8 cellular contexts compared by ENCODE assay signal in the genomic region with DNA sequence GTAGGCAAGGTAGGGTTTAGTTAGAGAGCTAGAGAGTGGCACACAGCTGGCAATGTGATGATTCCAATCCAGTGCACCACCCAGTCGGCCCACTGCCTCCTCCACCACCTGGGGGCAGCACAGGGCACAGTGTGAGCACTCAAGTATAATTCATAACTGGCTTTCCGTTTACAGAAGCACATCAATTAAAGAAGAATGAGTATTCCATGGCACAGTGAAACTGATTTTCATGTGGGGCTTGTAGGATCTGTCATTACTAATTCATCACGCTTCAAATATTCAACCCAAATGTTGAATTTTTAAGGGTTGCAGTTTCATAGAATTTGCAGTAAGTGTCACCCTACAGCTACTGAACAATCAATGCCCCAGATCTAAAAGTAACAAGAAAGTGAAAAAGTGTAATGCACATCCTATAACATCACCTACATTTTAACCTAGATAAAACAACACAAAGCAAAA.
DNase-seq lines count a peak whose midpoint lies in the region; ATAC-seq and TF ChIP-seq lines count a peak whose summit lies in the region.

No MANE protein-coding gene starts in this region.

- no peaks in the 10 kb centered on the region for H3K4me1 ChIP-seq in HUES64 (ENCODE audit: insufficient read depth, low read length)
- H3K4me1 ChIP-seq in gastroesophageal sphincter: no peaks in the 10 kb centered on the region
- no peaks in the 10 kb centered on the region for H3K4me1 ChIP-seq in trophoblast cell (ENCODE audit: control insufficient read depth in 1 of 2, insufficient read depth in 2 of 2, low read length in 2 of 2)

- 8% methylated on average over 2 of the region's 3 CpGs for WGBS in HUES64
- WGBS in gastroesophageal sphincter (ENCODE audit: low coverage in 1 of 2), 2 donors: 0% methylated on average over 1 to 3 of the region's 3 CpGs
- WGBS in trophoblast cell (ENCODE audit: extremely low coverage, insufficient coverage, insufficient read length): no CpG with 5 or more reads among the region's 3 CpGs

- H3K23ac ChIP-seq in trophoblast cell (ENCODE audit: low read length): no peak overlapping the region

- H3K27ac Mint-ChIP-seq in activated T-helper 2 cell treated with anti-CD3 and anti-CD28 coated beads, Interferon-gamma antibody, Interleukin-2, Interleukin-4, amounts not matched to agents 10 μg/mL and 5 μg/mL and 100 μg/mL, durations not matched to agents 14 hours and 24 hours and 36 hours: no peak overlapping the region
- no peak overlapping the region for H3K27ac Mint-ChIP-seq in type B pancreatic cell

- H3K4me3 Mint-ChIP-seq in activated T-helper 2 cell treated with anti-CD3 and anti-CD28 coated beads, Interferon-gamma antibody, Interleukin-2, Interleukin-4, amounts not matched to agents 10 μg/mL and 5 μg/mL and 100 μg/mL, durations not matched to agents 14 hours and 24 hours and 36 hours (ENCODE audit: low read depth): no peak overlapping the region
- H3K4me3 Mint-ChIP-seq in type B pancreatic cell: no peak overlapping the region

- H3K27ac ChIP-seq in HUES64 (ENCODE audit: low read depth, low read length) (no peak overlapping the region), gastroesophageal sphincter (no peak overlapping the region), trophoblast cell (ENCODE audit: low read depth, low read length) (no peak overlapping the region)

- H4K8ac ChIP-seq in trophoblast cell (ENCODE audit: low read depth, low read length): no peak overlapping the region

- no peak overlapping the region for H3K18ac ChIP-seq in trophoblast cell (ENCODE audit: low read length)

- no peak overlapping the region for H2BK5ac ChIP-seq in trophoblast cell (ENCODE audit: low read depth, low read length, poor library complexity)

- H3K36me3 ChIP-seq in HUES64 (ENCODE audit: insufficient read depth, low read length) (no peaks in the 10 kb centered on the region), gastroesophageal sphincter (no peaks in the 10 kb centered on the region), trophoblast cell (ENCODE audit: control insufficient read depth in 1 of 2, insufficient read depth in 2 of 2, low read length in 2 of 2) (no peaks in the 10 kb centered on the region)

- H3K79me2 ChIP-seq in trophoblast cell (ENCODE audit: control insufficient read depth, insufficient read depth, low read length, poor library complexity): no peaks in the 10 kb centered on the region

- H3K4ac ChIP-seq in trophoblast cell (ENCODE audit: low read depth, low read length): no peak overlapping the region

- no peak overlapping the region for H2BK12ac ChIP-seq in trophoblast cell (ENCODE audit: low read length)

- TF ChIP-seq CTCF in gastroesophageal sphincter (IDR thresholded peaks at IDR 0.05): peak; percentile 68 to 89 (median 84)
- peak; percentile 94 for TF ChIP-seq CTCF in type B pancreatic cell (conservative IDR thresholded peaks at IDR 0.05)

- no peaks in the 10 kb centered on the region for H3K4me1 Mint-ChIP-seq in activated T-helper 2 cell treated with anti-CD3 and anti-CD28 coated beads, Interferon-gamma antibody, Interleukin-2, Interleukin-4, amounts not matched to agents 10 μg/mL and 5 μg/mL and 100 μg/mL, durations not matched to agents 14 hours and 24 hours and 36 hours (ENCODE audit: low read depth)
- no peaks in the 10 kb centered on the region for H3K4me1 Mint-ChIP-seq in type B pancreatic cell (ENCODE audit: unreplicated experiment)

- H4K12ac ChIP-seq in trophoblast cell (ENCODE audit: low read depth, low read length): no peak overlapping the region

- no peak overlapping the region for H4K91ac ChIP-seq in trophoblast cell (ENCODE audit: low read depth, low read length)

- no peak for TF ChIP-seq POLR2A in gastroesophageal sphincter (IDR thresholded peaks at IDR 0.05)

- peaks cover 16% of the 10 kb centered on the region for H3K27me3 Mint-ChIP-seq in activated T-helper 2 cell treated with anti-CD3 and anti-CD28 coated beads, Interferon-gamma antibody, Interleukin-2, Interleukin-4, amounts not matched to agents 10 μg/mL and 5 μg/mL and 100 μg/mL, durations not matched to agents 14 hours and 24 hours and 36 hours (ENCODE audit: low read depth)
- peaks cover 29% of the 10 kb centered on the region for H3K27me3 Mint-ChIP-seq in type B pancreatic cell

- H3K36me3 Mint-ChIP-seq in activated T-helper 2 cell treated with anti-CD3 and anti-CD28 coated beads, Interferon-gamma antibody, Interleukin-2, Interleukin-4, amounts not matched to agents 10 μg/mL and 5 μg/mL and 100 μg/mL, durations not matched to agents 14 hours and 24 hours and 36 hours (ENCODE audit: low read depth): no peaks in the 10 kb centered on the region
- no peaks in the 10 kb centered on the region for H3K36me3 Mint-ChIP-seq in type B pancreatic cell

- intact Hi-C loops in activated T-helper 2 cell treated with anti-CD3 and anti-CD28 coated beads, Interferon-gamma antibody, Interleukin-2, Interleukin-4, amounts not matched to agents 10 μg/mL and 5 μg/mL and 100 μg/mL, durations not matched to agents 14 hours and 24 hours and 36 hours (cut with micrococcal nuclease): loop anchor here (1.0 kb wide), 2 partner anchors 150 to 357 kb away; a partner anchor contains a TSS

- H3K14ac ChIP-seq in trophoblast cell (ENCODE audit: low read length): no peak overlapping the region

- H2AK5ac ChIP-seq in trophoblast cell (ENCODE audit: low read length): no peak overlapping the region

- H3K27me3 ChIP-seq in HUES64 (ENCODE audit: insufficient read depth, low read length) (no peaks in the 10 kb centered on the region), gastroesophageal sphincter (peaks cover 17% of the 10 kb centered on the region), trophoblast cell (ENCODE audit: insufficient read depth, low read length) (no peaks in the 10 kb centered on the region)

- ATAC-seq in GM21447 (IDR thresholded peaks at IDR 0.05; ENCODE audit: unreplicated experiment): peak; percentile 68
- ATAC-seq in gastroesophageal sphincter: peak; percentile 70

- H3K9me3 Mint-ChIP-seq in activated T-helper 2 cell treated with anti-CD3 and anti-CD28 coated beads, Interferon-gamma antibody, Interleukin-2, Interleukin-4, amounts not matched to agents 10 μg/mL and 5 μg/mL and 100 μg/mL, durations not matched to agents 14 hours and 24 hours and 36 hours: no peaks in the 10 kb centered on the region
- H3K9me3 Mint-ChIP-seq in type B pancreatic cell: no peaks in the 10 kb centered on the region

- TF ChIP-seq EP300 in gastroesophageal sphincter (IDR thresholded peaks at IDR 0.05): no peak

- H3K9ac ChIP-seq in HUES64 (ENCODE audit: low read depth, low read length) (no peak overlapping the region), trophoblast cell (ENCODE audit: low read length) (no peak overlapping the region)

- H2AFZ ChIP-seq in trophoblast cell (ENCODE audit: insufficient read depth, low read length, poor library complexity): no peak overlapping the region

- peak; percentile 4 for DNase-seq in DMS153 (lab: John Stamatoyannopoulos, UW)
- DNase-seq in RPMI7951 (ENCODE audit: low read depth): peak; percentile 39
- DNase-seq in activated T-helper 2 cell treated with anti-CD3 and anti-CD28 coated beads, Interferon-gamma antibody, Interleukin-2, Interleukin-4, amounts not matched to agents 10 μg/mL and 5 μg/mL and 100 μg/mL, durations not matched to agents 14 hours and 24 hours and 36 hours (ENCODE audit: low spot score): peak; percentile 52
- DNase-seq in trophoblast cell: peak; percentile 53 to 84
- DNase-seq in type B pancreatic cell (ENCODE audit: extremely low spot score, unreplicated experiment): no peak

- no peaks in the 10 kb centered on the region for H3K79me1 ChIP-seq in trophoblast cell (ENCODE audit: low read length)

- no peaks in the 10 kb centered on the region for H3K9me3 ChIP-seq in HUES64 (ENCODE audit: insufficient read depth, low read depth, low read length)
- H3K9me3 ChIP-seq in gastroesophageal sphincter: no peaks in the 10 kb centered on the region
- no peaks in the 10 kb centered on the region for H3K9me3 ChIP-seq in trophoblast cell (ENCODE audit: insufficient read depth, low read depth, low read length)

- H3K4me2 ChIP-seq in trophoblast cell (ENCODE audit: low read length): peak overlapping the region; percentile 28

- no peak overlapping the region for H2BK120ac ChIP-seq in trophoblast cell (ENCODE audit: insufficient read depth, low read length, poor library complexity)

- 0 out of 2 replicates have a peak overlapping the region, but pooled peaks have one; percentile 27 for H3K4me3 ChIP-seq in HUES64 (ENCODE audit: low read length)
- no peak overlapping the region for H3K4me3 ChIP-seq in gastroesophageal sphincter
- no peak overlapping the region for H3K4me3 ChIP-seq in trophoblast cell (ENCODE audit: low read depth, low read length)
